In the genomic region with DNA sequence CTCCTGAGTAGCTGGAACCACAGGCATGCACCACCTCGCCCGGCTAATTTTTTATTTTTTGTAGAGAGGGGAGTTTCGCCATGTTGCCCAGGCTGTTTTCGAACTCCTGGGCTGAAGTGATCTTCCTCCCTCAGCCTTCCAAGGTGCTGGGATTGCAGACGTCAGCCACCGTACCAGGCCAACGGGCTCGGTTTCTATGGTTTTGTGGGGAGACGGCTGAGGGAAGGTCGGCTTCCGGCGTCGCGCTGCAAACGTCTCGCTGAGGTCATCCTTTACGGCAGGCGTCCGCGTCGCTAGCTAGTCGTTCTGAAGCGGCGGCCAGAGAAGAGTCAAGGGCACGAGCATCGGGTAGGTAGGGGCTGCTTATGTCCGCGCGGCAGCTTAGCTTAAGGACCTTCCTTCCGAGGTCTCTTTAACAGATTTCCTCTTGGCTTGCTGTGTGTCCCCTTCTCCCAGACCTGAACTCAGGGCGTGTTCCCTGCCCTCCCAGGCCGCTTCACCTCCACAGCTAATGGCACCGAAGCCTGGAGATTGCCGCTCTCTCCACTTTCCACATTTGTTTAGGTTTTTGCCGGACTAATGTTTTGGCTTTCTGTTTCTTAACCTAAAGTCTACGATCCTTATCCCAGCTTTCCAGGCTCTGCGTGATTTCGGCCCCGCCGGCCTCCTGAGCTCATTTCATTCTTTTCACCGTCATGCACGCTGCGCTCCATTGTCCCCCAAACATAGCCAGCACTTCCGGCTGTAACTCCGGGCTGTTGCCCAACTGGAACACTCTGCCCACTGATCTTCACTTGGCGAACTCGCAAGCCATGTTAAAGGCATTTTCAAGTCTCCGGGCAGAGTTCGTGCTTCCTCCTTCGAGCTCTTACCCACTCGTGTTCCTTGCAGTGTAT, we compare ENCODE assay signal across 8 cellular contexts. TPM values are rescaled to one million over a fixed set of nuclear protein-coding genes. Genes with fewer than 3 reads are reported as not detected.
DNase-seq lines count a peak whose midpoint lies in the region; ATAC-seq and TF ChIP-seq lines count a peak whose summit lies in the region.

A gene (plus strand): TSS at position 300 of the 896 bp plus-strand sequence. CDS start 2,375 bp downstream, outside the sequence.

- peak within 1 kb of the TSS; percentile 97 for H3K27ac Mint-ChIP-seq in activated T-cell treated with anti-CD3 and anti-CD28 coated beads, Interleukin-2, amount 50 U/mL, for 24 hours

- no peaks in the 10 kb centered on the region for H3K27me3 Mint-ChIP-seq in activated T-cell treated with anti-CD3 and anti-CD28 coated beads, Interleukin-2, amount 50 U/mL, for 24 hours

- no peaks in the 10 kb centered on the region for H3K9me3 ChIP-seq in esophagus (ENCODE audit: control insufficient read depth in 2 of 2, insufficient read depth in 1 of 2, low read depth in 1 of 2, low read length in 1 of 2)
- H3K9me3 ChIP-seq in mucosa of stomach (ENCODE audit: control insufficient read depth, low read length) = no peaks in the 10 kb centered on the region

- 0% methylated on average over 51 of the region's 51 CpGs for WGBS in esophagus, 2 donors

- H3K4me3 Mint-ChIP-seq in activated T-cell treated with anti-CD3 and anti-CD28 coated beads, Interleukin-2, amount 50 U/mL, for 24 hours = peak within 1 kb of the TSS; percentile 89

- peak; percentile 100 for DNase-seq in DMS 273 (lab: John Stamatoyannopoulos, UW; ENCODE audit: unreplicated experiment)
- peak; percentile 89 for DNase-seq in Jurkat, Clone E6-1 (ENCODE audit: low read depth, low spot score)
- peak; percentile 85 for DNase-seq in activated T-cell treated with anti-CD3 and anti-CD28 coated beads, Interleukin-2, amount 50 U/mL, for 24 hours
- DNase-seq in stimulated activated CD8-positive, alpha-beta memory T cell treated with anti-CD3 and anti-CD28 coated beads, Interleukin-4, amount 100 ng/mL, for 48 hours = peak; percentile 88

- H3K27ac ChIP-seq in esophagus (ENCODE audit: low read depth in 2 of 2, low read length in 1 of 2) = peak within 1 kb of the TSS; percentile 85 to 99

- peak; percentile 74 for ATAC-seq in GM21576 (IDR thresholded peaks at IDR 0.05; ENCODE audit: unreplicated experiment)

- peaks cover 0 to 5% of the 10 kb centered on the region in 2 donors for H3K4me1 ChIP-seq in esophagus (ENCODE audit: control insufficient read depth in 2 of 2, insufficient read depth in 2 of 2, low read length in 1 of 2)
- peaks cover 6% of the 10 kb centered on the region for H3K4me1 ChIP-seq in mucosa of stomach (ENCODE audit: control insufficient read depth, insufficient read depth, low read length)

- no peaks in the 10 kb centered on the region for H3K27me3 ChIP-seq in esophagus (ENCODE audit: control insufficient read depth in 1 of 2, insufficient read depth in 2 of 2, low read length in 2 of 2)
- no peaks in the 10 kb centered on the region for H3K27me3 ChIP-seq in mucosa of stomach (ENCODE audit: control insufficient read depth, insufficient read depth, low read length)

- peaks cover 29% of the 10 kb centered on the region for H3K4me1 Mint-ChIP-seq in activated T-cell treated with anti-CD3 and anti-CD28 coated beads, Interleukin-2, amount 50 U/mL, for 24 hours (ENCODE audit: low read depth)

- H3K36me3 ChIP-seq in esophagus (ENCODE audit: control insufficient read depth in 2 of 2, insufficient read depth in 2 of 2, low read length in 1 of 2) (peaks cover 2 to 6% of the 10 kb centered on the region in 2 donors), mucosa of stomach (ENCODE audit: control insufficient read depth, insufficient read depth, low read length) (no peaks in the 10 kb centered on the region)

- H3K4me3 ChIP-seq in Jurkat, Clone E6-1 (ENCODE audit: low read length) = peak within 1 kb of the TSS; percentile 99
- H3K4me3 ChIP-seq in esophagus (ENCODE audit: low read depth in 1 of 2, low read length in 2 of 2) = peak within 1 kb of the TSS; percentile 59 to 84
- peak within 1 kb of the TSS; percentile 52 for H3K4me3 ChIP-seq in mucosa of stomach (ENCODE audit: low read length)

- H3K9ac ChIP-seq in mucosa of stomach (ENCODE audit: low read length) = peak within 1 kb of the TSS; percentile 84

- H3K36me3 Mint-ChIP-seq in activated T-cell treated with anti-CD3 and anti-CD28 coated beads, Interleukin-2, amount 50 U/mL, for 24 hours (ENCODE audit: low read depth) = peaks cover 44% of the 10 kb centered on the region

- no peaks in the 10 kb centered on the region for H3K9me3 Mint-ChIP-seq in activated T-cell treated with anti-CD3 and anti-CD28 coated beads, Interleukin-2, amount 50 U/mL, for 24 hours

TF ChIP-seq in PFSK-1, 5 proteins besides CTCF, POLR2A, EP300 and RAD21:
- TF ChIP-seq SIN3A (IDR thresholded peaks at IDR 0.05; ENCODE audit: borderline replicate concordance, insufficient read depth, low read length) (no peak), TAF1 (IDR thresholded peaks at IDR 0.05; ENCODE audit: borderline replicate concordance, insufficient read depth, low read length) (peak; percentile 78; the same call in 1 of the 2 replicates), POLR2AphosphoS5 (IDR thresholded peaks at IDR 0.05; ENCODE audit: low read depth, low read length) (peak; percentile 94), FOXP2 (optimal IDR thresholded peaks at IDR 0.05; ENCODE audit: borderline replicate concordance, extremely low read depth, extremely low read length, insufficient read depth) (peak; percentile 52)
- TF ChIP-seq, protein P1, sequence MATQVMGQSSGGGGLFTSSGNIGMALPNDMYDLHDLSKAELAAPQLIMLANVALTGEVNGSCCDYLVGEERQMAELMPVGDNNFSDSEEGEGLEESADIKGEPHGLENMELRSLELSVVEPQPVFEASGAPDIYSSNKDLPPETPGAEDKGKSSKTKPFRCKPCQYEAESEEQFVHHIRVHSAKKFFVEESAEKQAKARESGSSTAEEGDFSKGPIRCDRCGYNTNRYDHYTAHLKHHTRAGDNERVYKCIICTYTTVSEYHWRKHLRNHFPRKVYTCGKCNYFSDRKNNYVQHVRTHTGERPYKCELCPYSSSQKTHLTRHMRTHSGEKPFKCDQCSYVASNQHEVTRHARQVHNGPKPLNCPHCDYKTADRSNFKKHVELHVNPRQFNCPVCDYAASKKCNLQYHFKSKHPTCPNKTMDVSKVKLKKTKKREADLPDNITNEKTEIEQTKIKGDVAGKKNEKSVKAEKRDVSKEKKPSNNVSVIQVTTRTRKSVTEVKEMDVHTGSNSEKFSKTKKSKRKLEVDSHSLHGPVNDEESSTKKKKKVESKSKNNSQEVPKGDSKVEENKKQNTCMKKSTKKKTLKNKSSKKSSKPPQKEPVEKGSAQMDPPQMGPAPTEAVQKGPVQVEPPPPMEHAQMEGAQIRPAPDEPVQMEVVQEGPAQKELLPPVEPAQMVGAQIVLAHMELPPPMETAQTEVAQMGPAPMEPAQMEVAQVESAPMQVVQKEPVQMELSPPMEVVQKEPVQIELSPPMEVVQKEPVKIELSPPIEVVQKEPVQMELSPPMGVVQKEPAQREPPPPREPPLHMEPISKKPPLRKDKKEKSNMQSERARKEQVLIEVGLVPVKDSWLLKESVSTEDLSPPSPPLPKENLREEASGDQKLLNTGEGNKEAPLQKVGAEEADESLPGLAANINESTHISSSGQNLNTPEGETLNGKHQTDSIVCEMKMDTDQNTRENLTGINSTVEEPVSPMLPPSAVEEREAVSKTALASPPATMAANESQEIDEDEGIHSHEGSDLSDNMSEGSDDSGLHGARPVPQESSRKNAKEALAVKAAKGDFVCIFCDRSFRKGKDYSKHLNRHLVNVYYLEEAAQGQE (IDR thresholded peaks at IDR 0.05; ENCODE audit: insufficient read depth in 1 of 2, low read depth in 2 of 2, low read length in 2 of 2) = peak in 1 of 2 experiments; percentile 11; a peak in 1 of 4 replicates

RNA-seq across cellular contexts. Expression of the gene that starts here (rescaled TPM):
- polyA plus RNA-seq in Jurkat, Clone E6-1 (2012; ENCODE audit: insufficient read depth, insufficient read length) = 737 TPM
- 222 TPM for polyA plus RNA-seq in PFSK-1 (2012; ENCODE audit: insufficient read length, low read depth)
- polyA plus RNA-seq in esophagus = 100 to 1,000 TPM; 545 to 814 TPM

Comparison
In these comparisons a context has a peak if more than half of its experiments do, and no peak if none do; other contexts are left out.
1. Peak in every context shown above with its lines: DNase-seq, ATAC-seq, H3K4me3 ChIP-seq and H3K27ac ChIP-seq.